ENCODE assay signal across 1 cellular context in genomic region chr20:37198962-37199660, GRCh38.
TF ChIP-seq lines count a peak whose summit lies in the region.

No MANE protein-coding gene starts in this region.

TF ChIP-seq in H1, 55 proteins besides CTCF, POLR2A, EP300 and RAD21:
- TF ChIP-seq CHD7 (IDR thresholded peaks at IDR 0.05; ENCODE audit: insufficient replicate concordance, low read length): no peak
- TF ChIP-seq SP1 (IDR thresholded peaks at IDR 0.05; ENCODE audit: low read depth, low read length): no peak
- TF ChIP-seq SIX5 (IDR thresholded peaks at IDR 0.05; ENCODE audit: low read depth, low read length): no peak
- TF ChIP-seq SP2 (IDR thresholded peaks at IDR 0.05; ENCODE audit: low read length): no peak
- TF ChIP-seq CHD1 (IDR thresholded peaks at IDR 0.05; ENCODE audit: low read depth, low read length): no peak
TF ChIP-seq in H1: peak in this region for 0.
